Comparison of ENCODE assay signal across 24 cellular contexts in genomic region chr3:76954412-76954811, GRCh38.
"Had no signal": no experiment of that assay in that cellular context is flagged by ENCODE, and none has a peak within 500 bp of the region (broad histone marks: within the 10 kb centered on the region; RNA-seq: fewer than 3 reads in every experiment).

No MANE protein-coding gene starts in this region.

- H3K9me3 Mint-ChIP-seq: dendritic cell treated with granulocyte-macrophage colony-stimulating factor and Interleukin-4, amounts not matched to agents 40 ng/mL and 50 ng/mL, for 4 days; endodermal cell; mesothelial cell of epicardium; neural progenitor cell had no signal

- H3K36me3 ChIP-seq: gastroesophageal sphincter, heart left ventricle, left lung, neural progenitor cell, stomach, thyroid gland had no signal

- H3K9ac ChIP-seq: neural progenitor cell had no signal

- H3K27ac Mint-ChIP-seq: dendritic cell treated with granulocyte-macrophage colony-stimulating factor and Interleukin-4, amounts not matched to agents 40 ng/mL and 50 ng/mL, for 4 days; endodermal cell; mesothelial cell of epicardium; naive B cell; natural killer cell treated with Interleukin-12 subunit alpha and Interleukin-12 subunit beta and Interleukin-15 and Interleukin-18, amount 100 ng/mL, for 72 hours; neural progenitor cell; stimulated activated effector memory CD8-positive, alpha-beta T cell treated with anti-CD3 and anti-CD28 coated beads, Interleukin-12 subunit alpha, Interleukin-12 subunit beta, amount 100 ng/mL, for 72 hours had no signal

- DNase-seq: cerebellar nuclear complex; effector CD8-positive, alpha-beta T cell; endodermal cell; foreskin keratinocyte; heart left ventricle; left cardiac atrium; left lung; mesenchymal stem cell; mucosa of descending colon; naive B cell; stimulated activated CD4-positive, alpha-beta T cell treated with anti-CD3 and anti-CD28 coated beads, Interleukin-2, amount 100 ng/mL, for 24 hours; stimulated activated CD4-positive, alpha-beta T cell treated with anti-CD3 and anti-CD28 coated beads, Interleukin-4, amount 100 ng/mL, for 24 hours; stimulated activated naive CD4-positive, alpha-beta T cell treated with Interleukin-2 at 50 U/mL for 16 hours; stomach; thyroid gland; trophoblast cell had no signal

- H3K27me3 ChIP-seq: foreskin keratinocyte, gastroesophageal sphincter, heart left ventricle, hepatocyte, left lung, neural progenitor cell, stomach, thyroid gland had no signal

- H3K9me3 ChIP-seq: gastroesophageal sphincter, heart left ventricle, left lung, mucosa of descending colon, stomach, thyroid gland had no signal

- H3K4me1 Mint-ChIP-seq: naive B cell; neural progenitor cell; stimulated activated effector memory CD8-positive, alpha-beta T cell treated with anti-CD3 and anti-CD28 coated beads, Interleukin-12 subunit alpha, Interleukin-12 subunit beta, amount 100 ng/mL, for 72 hours had no signal

- H3K4me1 ChIP-seq: foreskin keratinocyte, gastroesophageal sphincter, heart left ventricle, left lung, neural progenitor cell, stomach, thyroid gland had no signal

- H3K27ac ChIP-seq: epithelial cell of prostate, foreskin keratinocyte, gastroesophageal sphincter, heart left ventricle, hepatocyte, left lung, neural progenitor cell, stomach, thyroid gland had no signal

- H3K4me3 Mint-ChIP-seq: dendritic cell treated with granulocyte-macrophage colony-stimulating factor and Interleukin-4, amounts not matched to agents 40 ng/mL and 50 ng/mL, for 4 days; endodermal cell; mesothelial cell of epicardium; naive B cell; natural killer cell treated with Interleukin-12 subunit alpha and Interleukin-12 subunit beta and Interleukin-15 and Interleukin-18, amount 100 ng/mL, for 72 hours; neural progenitor cell; stimulated activated effector memory CD8-positive, alpha-beta T cell treated with anti-CD3 and anti-CD28 coated beads, Interleukin-12 subunit alpha, Interleukin-12 subunit beta, amount 100 ng/mL, for 72 hours had no signal

- H3K79me2 ChIP-seq: hepatocyte had no signal

- H3K36me3 Mint-ChIP-seq: mesothelial cell of epicardium; naive B cell; natural killer cell treated with Interleukin-12 subunit alpha and Interleukin-12 subunit beta and Interleukin-15 and Interleukin-18, amount 100 ng/mL, for 72 hours; neural progenitor cell; stimulated activated effector memory CD8-positive, alpha-beta T cell treated with anti-CD3 and anti-CD28 coated beads, Interleukin-12 subunit alpha, Interleukin-12 subunit beta, amount 100 ng/mL, for 72 hours had no signal

- H3K27me3 Mint-ChIP-seq: dendritic cell treated with granulocyte-macrophage colony-stimulating factor and Interleukin-4, amounts not matched to agents 40 ng/mL and 50 ng/mL, for 4 days; naive B cell; natural killer cell treated with Interleukin-12 subunit alpha and Interleukin-12 subunit beta and Interleukin-15 and Interleukin-18, amount 100 ng/mL, for 72 hours had no signal

- H2AFZ ChIP-seq: hepatocyte, neural progenitor cell had no signal

- H3K4me2 ChIP-seq: hepatocyte, neural progenitor cell had no signal

- H3K4me3 ChIP-seq: gastroesophageal sphincter, heart left ventricle, hepatocyte, left lung, mucosa of descending colon, neural progenitor cell, stomach, thyroid gland had no signal
